Comparison of ENCODE assay signal across 24 cellular contexts in genomic region chr7:29369909-29370488, GRCh38.
A peak's percentile ranks its signal among the peaks of the same experiment; 100 is the strongest.
DNase-seq lines count a peak whose midpoint lies in the region; ATAC-seq and TF ChIP-seq lines count a peak whose summit lies in the region.
"Had no signal": no experiment of that assay in that cellular context is flagged by ENCODE, and none has a peak within 500 bp of the region (broad histone marks: within the 10 kb centered on the region; RNA-seq: fewer than 3 reads in every experiment).

No MANE protein-coding gene starts in this region.

- no peaks in the 10 kb centered on the region for H3K9me3 Mint-ChIP-seq in GM23338
- H3K9me3 Mint-ChIP-seq: activated naive CD4-positive, alpha-beta T cell treated with anti-CD3 and anti-CD28 coated beads for 36 hours; CD4-positive, alpha-beta T cell; HFFc6; memory B cell; stimulated activated naive CD8-positive, alpha-beta T cell treated with anti-CD3 and anti-CD28 coated beads, Interleukin-15, Interleukin-2, amounts not matched to agents 100 ng/mL and 50 ng/mL, for 24 hours had no signal

- no peak overlapping the region for H3K9ac ChIP-seq in duodenal mucosa (ENCODE audit: low read depth in 1 of 2, low read length in 2 of 2)

- no peak for TF ChIP-seq CTCF in GM23338 (conservative IDR thresholded peaks at IDR 0.05; ENCODE audit: low read depth in 2 of 2)

- H3K4me3 ChIP-seq in GM23338 (no peak overlapping the region), duodenal mucosa (ENCODE audit: low read depth in 1 of 2, low read length in 2 of 2) (no peak overlapping the region)
- H3K4me3 ChIP-seq: esophagus muscularis mucosa, GM12878, right atrium auricular region, transverse colon had no signal

- H3K27me3 Mint-ChIP-seq in GM23338 (ENCODE audit: insufficient read depth, low read depth, poor library complexity): peaks cover 5% of the 10 kb centered on the region
- H3K27me3 Mint-ChIP-seq: CD4-positive, alpha-beta T cell; memory B cell; stimulated activated naive CD8-positive, alpha-beta T cell treated with anti-CD3 and anti-CD28 coated beads, Interleukin-15, Interleukin-2, amounts not matched to agents 100 ng/mL and 50 ng/mL, for 24 hours had no signal

- no peak overlapping the region for H3K27ac Mint-ChIP-seq in GM23338
- H3K27ac Mint-ChIP-seq: activated CD8-positive, alpha-beta T cell treated with anti-CD3 and anti-CD28 coated beads, Interleukin-2, amount 10 ng/mL, durations not matched to agents 7 days and 5 days; activated naive CD4-positive, alpha-beta T cell treated with anti-CD3 and anti-CD28 coated beads for 36 hours; CD4-positive, alpha-beta T cell; HFFc6; memory B cell; stimulated activated naive CD8-positive, alpha-beta T cell treated with anti-CD3 and anti-CD28 coated beads, Interleukin-15, Interleukin-2, amounts not matched to agents 100 ng/mL and 50 ng/mL, for 24 hours had no signal

- no peaks in the 10 kb centered on the region for H3F3A ChIP-seq in GM23338 (replicated peaks; ENCODE audit: low read depth)

- H3K4me3 Mint-ChIP-seq in GM23338: no peak overlapping the region
- H3K4me3 Mint-ChIP-seq: activated CD8-positive, alpha-beta T cell treated with anti-CD3 and anti-CD28 coated beads, Interleukin-2, amount 10 ng/mL, durations not matched to agents 7 days and 5 days; activated naive CD4-positive, alpha-beta T cell treated with anti-CD3 and anti-CD28 coated beads for 36 hours; CD4-positive, alpha-beta T cell; HFFc6; memory B cell; stimulated activated naive CD8-positive, alpha-beta T cell treated with anti-CD3 and anti-CD28 coated beads, Interleukin-15, Interleukin-2, amounts not matched to agents 100 ng/mL and 50 ng/mL, for 24 hours had no signal

- H3K9me2 ChIP-seq in GM23338 (ENCODE audit: insufficient read depth): peaks cover 15% of the 10 kb centered on the region; the same call in 1 of the 2 replicates

- H2AFZ ChIP-seq in GM23338: no peak overlapping the region

- no peaks in the 10 kb centered on the region for H3K36me3 Mint-ChIP-seq in GM23338 (ENCODE audit: low read depth)
- H3K36me3 Mint-ChIP-seq: memory B cell had no signal

- H3K27ac ChIP-seq in GM23338 (ENCODE audit: low read depth) (no peak overlapping the region), duodenal mucosa (ENCODE audit: low read depth, low read length) (peak overlapping the region; percentile 15)
- H3K27ac ChIP-seq: esophagus muscularis mucosa, neutrophil, right atrium auricular region had no signal

- no peaks in the 10 kb centered on the region for H3K9me3 ChIP-seq in duodenal mucosa (ENCODE audit: control insufficient read depth in 1 of 2, low read length in 2 of 2)
- H3K9me3 ChIP-seq: esophagus muscularis mucosa, neutrophil, right atrium auricular region, transverse colon had no signal

- H3K4me1 Mint-ChIP-seq in GM23338: peaks cover 14% of the 10 kb centered on the region
- H3K4me1 Mint-ChIP-seq: memory B cell had no signal

- no peaks in the 10 kb centered on the region for H3K79me2 ChIP-seq in GM23338 (replicated peaks; ENCODE audit: insufficient read depth)

- H3K4me1 ChIP-seq in GM23338 (ENCODE audit: insufficient read depth) (peaks cover 10% of the 10 kb centered on the region; the same call in 1 of the 2 replicates), duodenal mucosa (ENCODE audit: control insufficient read depth in 1 of 2, insufficient read depth in 2 of 2, low read length in 2 of 2) (peaks cover 13 to 29% of the 10 kb centered on the region in 2 donors)

- peak; percentile 69 for ATAC-seq in GM23338
- ATAC-seq: activated CD8-positive, alpha-beta T cell treated with anti-CD3 and anti-CD28 coated beads, Interleukin-2, amount 10 ng/mL, durations not matched to agents 7 days and 5 days; GM12878 had no signal

- H4K20me1 ChIP-seq in GM23338 (replicated peaks; ENCODE audit: insufficient read depth): no peaks in the 10 kb centered on the region

- H3K36me3 ChIP-seq in GM23338 (ENCODE audit: insufficient read depth) (no peaks in the 10 kb centered on the region), duodenal mucosa (ENCODE audit: control insufficient read depth in 1 of 2, insufficient read depth in 2 of 2, low read length in 2 of 2) (no peaks in the 10 kb centered on the region)
- H3K36me3 ChIP-seq: esophagus muscularis mucosa, neutrophil, right atrium auricular region, transverse colon had no signal

- no peak overlapping the region; the same call in 1 of the 2 replicates for H3K4me2 ChIP-seq in GM23338

- H3K27me3 ChIP-seq in GM23338 (ENCODE audit: insufficient read depth): no peaks in the 10 kb centered on the region
- H3K27me3 ChIP-seq in duodenal mucosa (ENCODE audit: control insufficient read depth in 1 of 2, insufficient read depth in 2 of 2, low read length in 2 of 2): no peaks in the 10 kb centered on the region
- H3K27me3 ChIP-seq: esophagus muscularis mucosa, neutrophil, right atrium auricular region, transverse colon had no signal

- DNase-seq in GM23338 (ENCODE audit: low spot score) (peak; percentile 25), NCI-H187 treated with DMSO at 0.1 percent for 48 hours (lab: John Stamatoyannopoulos, UW) (peak; percentile 30), kidney tubule cell (ENCODE audit: low spot score) (peak; percentile 13), amniotic stem cell (lab: John Stamatoyannopoulos, UW) (no peak), MV-4-11 (lab: John Stamatoyannopoulos, UW) (no peak)
- no peak for DNase-seq in stimulated activated naive CD4-positive, alpha-beta T cell treated with Interleukin-2 at 50 U/mL for 16 hours (lab: John Stamatoyannopoulos, UW)
- no peak for DNase-seq in stimulated activated CD4-positive, alpha-beta T cell treated with anti-CD3 and anti-CD28 coated beads, Interleukin-4, amount 100 ng/mL, for 4 hours
- DNase-seq: activated CD8-positive, alpha-beta T cell treated with anti-CD3 and anti-CD28 coated beads, Interleukin-2, amount 10 ng/mL, durations not matched to agents 7 days and 5 days; activated naive CD4-positive, alpha-beta T cell treated with anti-CD3 and anti-CD28 coated beads for 36 hours; activated T-cell treated with anti-CD3 and anti-CD28 coated beads, Interleukin-2, amount 50 U/mL, for 1 hour; CD4-positive, alpha-beta T cell; DMS79 treated with DMSO at 0.1 percent for 48 hours; HFFc6; KBM-7; SHP77 treated with DMSO at 0.1 percent for 48 hours; stimulated activated CD4-positive, alpha-beta T cell treated with anti-CD3 and anti-CD28 coated beads, Interleukin-4, amount 100 ng/mL, for 24 hours had no signal

TF ChIP-seq in GM23338, 12 proteins besides CTCF, POLR2A, EP300 and RAD21:
- peak; percentile 64 for TF ChIP-seq ZNF462 (CRISPR knock-in tag; IDR thresholded peaks at IDR 0.05)
- TF ChIP-seq EZH2phosphoT487 (IDR thresholded peaks at IDR 0.05; ENCODE audit: unreplicated experiment): no peak

Comparison
In these comparisons a context has a peak if more than half of its experiments do, and no peak if none do; other contexts are left out.
1. DNase-seq: peak in GM23338 (single experiment), NCI-H187 treated with DMSO at 0.1 percent for 48 hours (single experiment) and kidney tubule cell (single experiment); none in stimulated activated naive CD4-positive, alpha-beta T cell treated with Interleukin-2 at 50 U/mL for 16 hours (single experiment), stimulated activated CD4-positive, alpha-beta T cell treated with anti-CD3 and anti-CD28 coated beads, Interleukin-4, amount 100 ng/mL, for 4 hours (0 of 2), amniotic stem cell (single experiment) and MV-4-11 (single experiment).